9 cellular contexts compared by ENCODE assay signal in the genomic region with DNA sequence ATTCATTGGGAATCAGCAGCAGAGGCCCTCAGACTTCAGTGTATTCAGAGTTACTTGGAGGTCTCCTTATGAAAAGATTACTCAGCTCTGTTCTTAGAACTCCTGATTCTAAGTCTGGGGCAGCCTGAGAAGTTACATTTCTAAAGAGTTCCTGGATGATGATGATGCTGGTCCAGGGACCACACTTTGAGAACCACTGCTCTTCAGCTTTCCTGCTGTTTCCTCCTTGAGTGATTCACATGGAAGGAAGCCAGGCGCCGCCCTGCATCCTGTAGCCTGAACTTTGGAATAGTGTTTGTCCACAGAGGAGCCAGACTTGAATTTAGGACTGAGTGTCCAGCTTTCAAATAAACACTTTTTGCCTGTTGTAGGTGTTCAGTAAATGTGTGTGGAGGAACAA. TPM values are rescaled to one million over a fixed set of nuclear protein-coding genes. Genes with fewer than 3 reads are reported as not detected.
DNase-seq lines count a peak whose midpoint lies in the region; ATAC-seq, FAIRE-seq and TF ChIP-seq lines count a peak whose summit lies in the region.
"Had no signal": no experiment of that assay in that cellular context is flagged by ENCODE, and none has a peak within 500 bp of the region (broad histone marks: within the 10 kb centered on the region; RNA-seq: fewer than 3 reads in every experiment).

No MANE protein-coding gene starts in this region.

- H3K4me2 ChIP-seq in parathyroid adenoma (ENCODE audit: low read length) = no peak overlapping the region

- no peaks in the 10 kb centered on the region for H3K36me3 ChIP-seq in parathyroid adenoma (ENCODE audit: control insufficient read depth, insufficient read depth, low read length)

- CTCF ChIA-PET in CD4-positive, alpha-beta T cell (lab: Charles Lee) = interaction anchor here (1.1 kb wide), 1 partner anchor 74 kb away, joined by 3 read pairs; the partner anchor contains the start of gene CEBPA

- H3K9me3 ChIP-seq in CD4-positive, alpha-beta T cell (ENCODE audit: control insufficient read depth, low read length) = no peaks in the 10 kb centered on the region
- no peaks in the 10 kb centered on the region for H3K9me3 ChIP-seq in parathyroid adenoma (ENCODE audit: control insufficient read depth, low read length)

- H3K27ac Mint-ChIP-seq in CD4-positive, alpha-beta T cell = peak overlapping the region; percentile 65

- peaks cover 63% of the 10 kb centered on the region for H3K4me1 Mint-ChIP-seq in CD4-positive, alpha-beta T cell (ENCODE audit: low read depth)

- no peak for FAIRE-seq in RCC 7860 (lab: Jason Lieb, UNC)
- FAIRE-seq: GM18507 had no signal

- peaks cover 10% of the 10 kb centered on the region for H3K4me1 ChIP-seq in parathyroid adenoma

- DNase-seq in CD4-positive, alpha-beta T cell = no peak
- DNase-seq in RCC 7860 (ENCODE audit: low spot score) (peak; percentile 19), fibroblast of peridontal ligament (ENCODE audit: extremely low read depth) (peak; percentile 72), cerebellum (ENCODE audit: low spot score) (no peak), NCI-H774 (lab: John Stamatoyannopoulos, UW) (no peak)
- no peak for DNase-seq in central memory CD4-positive, alpha-beta T cell

- POLR2A ChIA-PET in CD4-positive, alpha-beta T cell (lab: Charles Lee) = no interaction called here

- no peak overlapping the region for H3K27ac ChIP-seq in CD4-positive, alpha-beta T cell (ENCODE audit: low read depth, low read length)
- H3K27ac ChIP-seq in parathyroid adenoma = peak overlapping the region; percentile 7

- no peaks in the 10 kb centered on the region for H3K9me3 Mint-ChIP-seq in CD4-positive, alpha-beta T cell

- H3K27me3 Mint-ChIP-seq in CD4-positive, alpha-beta T cell = no peaks in the 10 kb centered on the region

- ATAC-seq in CD4-positive, alpha-beta T cell (ENCODE audit: poor library complexity) = no peak
- no peak for ATAC-seq in GM21717 (IDR thresholded peaks at IDR 0.05; ENCODE audit: unreplicated experiment)

- H3K4me3 ChIP-seq in parathyroid adenoma (ENCODE audit: low read depth, low read length) = no peak overlapping the region

- H3K9ac ChIP-seq in parathyroid adenoma = no peak overlapping the region

- peaks cover 25% of the 10 kb centered on the region for H3K36me3 Mint-ChIP-seq in CD4-positive, alpha-beta T cell (ENCODE audit: low read depth)

- H2AFZ ChIP-seq in parathyroid adenoma = no peak overlapping the region

- intact Hi-C loops in CD4-positive, alpha-beta T cell (cut with DNase I, micrococcal nuclease) = loop anchor here in 1 of 2 experiments (10.0 kb wide), 1 partner anchor 972 kb away; the partner anchor contains the start of gene DPY19L3

- H3K79me2 ChIP-seq in parathyroid adenoma = peaks cover 29% of the 10 kb centered on the region

- no peaks in the 10 kb centered on the region for H3K27me3 ChIP-seq in CD4-positive, alpha-beta T cell (ENCODE audit: control insufficient read depth, insufficient read depth, low read length)
- H3K27me3 ChIP-seq in parathyroid adenoma (ENCODE audit: control insufficient read depth, insufficient read depth, low read length) = no peaks in the 10 kb centered on the region

- TF ChIP-seq CTCF in CD4-positive, alpha-beta T cell (IDR thresholded peaks at IDR 0.05) = no peak
- no peak for TF ChIP-seq CTCF in parathyroid adenoma (IDR thresholded peaks at IDR 0.05)

- peak overlapping the region; percentile 80 for H3K4me3 Mint-ChIP-seq in CD4-positive, alpha-beta T cell

RNA-seq across cellular contexts. Expression of gene CEBPG, which starts 2.9 kb away (rescaled TPM):
- total RNA-seq in CD4-positive, alpha-beta T cell = 10 to 100 TPM; 15.5 TPM
- total RNA-seq in cerebellum = 38.3 TPM

Comparison
In these comparisons a context has a peak if more than half of its experiments do, and no peak if none do; other contexts are left out.
1. DNase-seq: peak in RCC 7860 (single experiment) and fibroblast of peridontal ligament (single experiment); none in CD4-positive, alpha-beta T cell (0 of 10), central memory CD4-positive, alpha-beta T cell (single experiment), cerebellum (single experiment) and NCI-H774 (single experiment).